Comparison of ENCODE assay signal across 28 cellular contexts in genomic region chr3:99939834-99940233, GRCh38.
DNase-seq lines count a peak whose midpoint lies in the region; ATAC-seq and TF ChIP-seq lines count a peak whose summit lies in the region.
"Had no signal": no experiment of that assay in that cellular context is flagged by ENCODE, and none has a peak within 500 bp of the region (broad histone marks: within the 10 kb centered on the region; RNA-seq: fewer than 3 reads in every experiment).

No MANE protein-coding gene starts in this region.

- H3K4me1 Mint-ChIP-seq in activated CD8-positive, alpha-beta T cell treated with anti-CD3 and anti-CD28 coated beads for 36 hours (ENCODE audit: low read depth), result peaks cover 32% of the 10 kb centered on the region
- peaks cover 11% of the 10 kb centered on the region for H3K4me1 Mint-ChIP-seq in activated CD8-positive, alpha-beta T cell treated with anti-CD3 and anti-CD28 coated beads, Interleukin-2, amount 10 ng/mL, durations not matched to agents 7 days and 5 days (ENCODE audit: low read depth)
- H3K4me1 Mint-ChIP-seq: CD14-positive monocyte had no signal

- H3K27ac Mint-ChIP-seq in activated CD8-positive, alpha-beta T cell treated with anti-CD3 and anti-CD28 coated beads for 36 hours, result peak overlapping the region; percentile 5
- H3K27ac Mint-ChIP-seq in activated CD8-positive, alpha-beta T cell treated with anti-CD3 and anti-CD28 coated beads, Interleukin-2, amount 10 ng/mL, durations not matched to agents 7 days and 5 days, result no peak overlapping the region
- H3K27ac Mint-ChIP-seq: activated naive CD4-positive, alpha-beta T cell treated with anti-CD3 and anti-CD28 coated beads, Interleukin-2, amount 50 U/mL, for 72 hours; CD14-positive monocyte; T-helper 17 cell had no signal

- H3K4me3 Mint-ChIP-seq in activated CD8-positive, alpha-beta T cell treated with anti-CD3 and anti-CD28 coated beads for 36 hours, result no peak overlapping the region
- no peak overlapping the region for H3K4me3 Mint-ChIP-seq in activated CD8-positive, alpha-beta T cell treated with anti-CD3 and anti-CD28 coated beads, Interleukin-2, amount 10 ng/mL, durations not matched to agents 7 days and 5 days
- H3K4me3 Mint-ChIP-seq: CD14-positive monocyte; naive thymus-derived CD4-positive, alpha-beta T cell; T-helper 17 cell had no signal

- H3K4me1 ChIP-seq in prostate gland (replicated peaks), result no peaks in the 10 kb centered on the region
- H3K4me1 ChIP-seq in tibial artery, result peaks cover 0 to 97% (median 46%) of the 10 kb centered on the region in 4 donors

- H3K9me3 ChIP-seq in prostate gland (no peaks in the 10 kb centered on the region), tibial artery (no peaks in the 10 kb centered on the region)
- H3K9me3 ChIP-seq: SK-N-SH had no signal

- CTCF ChIA-PET in activated CD8-positive, alpha-beta T cell treated with anti-CD3 and anti-CD28 coated beads for 36 hours (lab: Charles Lee), result no interaction called here
- CTCF ChIA-PET in activated CD8-positive, alpha-beta T cell treated with anti-CD3 and anti-CD28 coated beads, Interleukin-2, amount 10 ng/mL, durations not matched to agents 7 days and 5 days (lab: Charles Lee), result interaction anchor here (1.2 to 2.1 kb wide), 3 partner anchors 98 to 314 kb away, joined by 3 to 5 read pairs (median 5); no protein-coding TSS in a partner anchor

- no peak for TF ChIP-seq POLR2A in prostate gland (IDR thresholded peaks at IDR 0.05)

- no peaks in the 10 kb centered on the region for H3K9me3 Mint-ChIP-seq in activated CD8-positive, alpha-beta T cell treated with anti-CD3 and anti-CD28 coated beads for 36 hours
- no peaks in the 10 kb centered on the region for H3K9me3 Mint-ChIP-seq in activated CD8-positive, alpha-beta T cell treated with anti-CD3 and anti-CD28 coated beads, Interleukin-2, amount 10 ng/mL, durations not matched to agents 7 days and 5 days (ENCODE audit: insufficient read depth)
- H3K9me3 Mint-ChIP-seq: activated naive CD4-positive, alpha-beta T cell treated with anti-CD3 and anti-CD28 coated beads, Interleukin-2, amount 50 U/mL, for 72 hours; CD14-positive monocyte had no signal

- POLR2A ChIA-PET in activated CD8-positive, alpha-beta T cell treated with anti-CD3 and anti-CD28 coated beads for 36 hours (lab: Charles Lee), result no interaction called here
- POLR2A ChIA-PET in activated CD8-positive, alpha-beta T cell treated with anti-CD3 and anti-CD28 coated beads, Interleukin-2, amount 10 ng/mL, durations not matched to agents 7 days and 5 days (lab: Charles Lee), result no interaction called here

- H3K36me3 ChIP-seq in prostate gland (no peaks in the 10 kb centered on the region), tibial artery (no peaks in the 10 kb centered on the region)

- intact Hi-C loops in activated CD8-positive, alpha-beta T cell treated with anti-CD3 and anti-CD28 coated beads for 36 hours (cut with micrococcal nuclease), result no loop called here
- intact Hi-C loops in prostate gland (cut with DNase I), result no loop called here
- intact Hi-C loops in tibial artery (cut with DNase I; ENCODE audit: low total_unique reads), result no loop called here
- intact Hi-C loops in head of caudate nucleus (cut with DNase I), result no loop called here
- intact Hi-C loops in left colon (cut with DNase I, micrococcal nuclease), result no loop called here

- H3K27ac ChIP-seq in prostate gland, result peak overlapping the region; percentile 4 to 5
- peak overlapping the region; percentile 73 to 77 for H3K27ac ChIP-seq in tibial artery
- H3K27ac ChIP-seq: 22Rv1, RWPE1 had no signal

- H3K27me3 Mint-ChIP-seq in activated CD8-positive, alpha-beta T cell treated with anti-CD3 and anti-CD28 coated beads for 36 hours, result no peaks in the 10 kb centered on the region
- H3K27me3 Mint-ChIP-seq in activated CD8-positive, alpha-beta T cell treated with anti-CD3 and anti-CD28 coated beads, Interleukin-2, amount 10 ng/mL, durations not matched to agents 7 days and 5 days (ENCODE audit: low read depth), result no peaks in the 10 kb centered on the region
- H3K27me3 Mint-ChIP-seq: naive thymus-derived CD4-positive, alpha-beta T cell; T-helper 17 cell had no signal

- no peak overlapping the region for H3K4me3 ChIP-seq in prostate gland
- no peak overlapping the region for H3K4me3 ChIP-seq in tibial artery

- no peak for TF ChIP-seq CTCF in activated CD8-positive, alpha-beta T cell treated with anti-CD3 and anti-CD28 coated beads for 36 hours (IDR thresholded peaks at IDR 0.05)
- TF ChIP-seq CTCF in prostate gland (IDR thresholded peaks at IDR 0.05) (no peak), tibial artery (IDR thresholded peaks at IDR 0.05) (no peak)

- WGBS in prostate gland, result 63% methylated on average over 1 of the region's 1 CpG

- no peak for ATAC-seq in activated CD8-positive, alpha-beta T cell treated with anti-CD3 and anti-CD28 coated beads for 36 hours
- ATAC-seq in activated CD8-positive, alpha-beta T cell treated with anti-CD3 and anti-CD28 coated beads, Interleukin-2, amount 10 ng/mL, durations not matched to agents 7 days and 5 days, result no peak
- ATAC-seq in HG02759 (IDR thresholded peaks at IDR 0.05; ENCODE audit: unreplicated experiment) (no peak), left colon (no peak)
- ATAC-seq: activated naive CD4-positive, alpha-beta T cell treated with anti-CD3 and anti-CD28 coated beads, Interleukin-2, amount 50 U/mL, for 72 hours; HCT116; naive thymus-derived CD4-positive, alpha-beta T cell; T-helper 17 cell had no signal

- H3K27me3 ChIP-seq in prostate gland (replicated peaks; ENCODE audit: insufficient read depth), result no peaks in the 10 kb centered on the region
- no peaks in the 10 kb centered on the region for H3K27me3 ChIP-seq in tibial artery

- H3K36me3 Mint-ChIP-seq in activated CD8-positive, alpha-beta T cell treated with anti-CD3 and anti-CD28 coated beads for 36 hours (ENCODE audit: low read depth), result peaks cover 6% of the 10 kb centered on the region
- no peaks in the 10 kb centered on the region for H3K36me3 Mint-ChIP-seq in activated CD8-positive, alpha-beta T cell treated with anti-CD3 and anti-CD28 coated beads, Interleukin-2, amount 10 ng/mL, durations not matched to agents 7 days and 5 days (ENCODE audit: low read depth)
- H3K36me3 Mint-ChIP-seq: activated naive CD4-positive, alpha-beta T cell treated with anti-CD3 and anti-CD28 coated beads, Interleukin-2, amount 50 U/mL, for 72 hours; CD14-positive monocyte had no signal

- no peak for DNase-seq in activated CD8-positive, alpha-beta T cell treated with anti-CD3 and anti-CD28 coated beads for 36 hours
- no peak for DNase-seq in activated CD8-positive, alpha-beta T cell treated with anti-CD3 and anti-CD28 coated beads, Interleukin-2, amount 10 ng/mL, durations not matched to agents 7 days and 5 days
- DNase-seq in fibroblast of peridontal ligament (ENCODE audit: extremely low read depth) (peak; percentile 52), prostate gland (ENCODE audit: low spot score) (no peak), tibial artery (no peak), head of caudate nucleus (no peak), left colon (no peak)
- DNase-seq: activated CD4-positive, alpha-beta T cell treated with anti-CD3 and anti-CD28 coated beads for 1 hour; activated T-cell treated with anti-CD3 and anti-CD28 coated beads for 4 hours; Calu3; central memory CD4-positive, alpha-beta T cell; DND-41; mesendoderm; naive thymus-derived CD4-positive, alpha-beta T cell; NCI-H1105; NCI-H2029; NCI-H748 treated with DMSO at 0.1 percent for 48 hours; nucleus accumbens; SK-N-SH; stimulated activated CD4-positive, alpha-beta T cell treated with anti-CD3 and anti-CD28 coated beads, Interleukin-2, amount 100 ng/mL, for 48 hours; substantia nigra; T-helper 17 cell had no signal
